ENCODE assay signal across 1 cellular context in the genomic region with DNA sequence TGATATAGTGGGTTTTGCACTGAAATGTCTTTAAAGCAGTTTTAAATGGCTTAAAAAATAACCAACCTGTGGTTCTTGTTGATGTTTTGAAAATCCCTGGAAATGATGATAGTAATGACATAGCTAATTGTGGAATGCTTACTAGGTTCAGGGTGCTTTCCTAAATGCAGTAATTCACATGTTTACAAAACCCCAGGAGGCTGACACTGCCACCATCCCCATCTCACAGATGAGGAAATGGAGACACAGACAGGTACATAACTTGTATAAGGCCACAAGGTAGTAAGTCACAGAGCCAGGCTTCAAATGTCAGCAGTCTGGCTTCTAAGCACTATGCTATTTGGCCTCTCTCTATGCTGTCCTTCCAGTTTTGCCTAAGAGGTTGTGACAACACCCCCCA.
TF ChIP-seq lines count a peak whose summit lies in the region.

No MANE protein-coding gene starts in this region.

TF ChIP-seq in HepG2, 621 proteins besides CTCF, POLR2A, EP300 and RAD21 (continued from another document):
- TF ChIP-seq ZNF687 (CRISPR knock-in tag; IDR thresholded peaks at IDR 0.05) (no peak), GTF3A (CRISPR knock-in tag; conservative IDR thresholded peaks at IDR 0.05) (no peak), ZNF724P (CRISPR knock-in tag; IDR thresholded peaks at IDR 0.05; ENCODE audit: borderline replicate concordance) (no peak), ZNF619 (CRISPR knock-in tag; IDR thresholded peaks at IDR 0.05) (no peak), ZNF414 (CRISPR knock-in tag; IDR thresholded peaks at IDR 0.05) (no peak)
